8 cellular contexts compared by ENCODE assay signal in the genomic region with DNA sequence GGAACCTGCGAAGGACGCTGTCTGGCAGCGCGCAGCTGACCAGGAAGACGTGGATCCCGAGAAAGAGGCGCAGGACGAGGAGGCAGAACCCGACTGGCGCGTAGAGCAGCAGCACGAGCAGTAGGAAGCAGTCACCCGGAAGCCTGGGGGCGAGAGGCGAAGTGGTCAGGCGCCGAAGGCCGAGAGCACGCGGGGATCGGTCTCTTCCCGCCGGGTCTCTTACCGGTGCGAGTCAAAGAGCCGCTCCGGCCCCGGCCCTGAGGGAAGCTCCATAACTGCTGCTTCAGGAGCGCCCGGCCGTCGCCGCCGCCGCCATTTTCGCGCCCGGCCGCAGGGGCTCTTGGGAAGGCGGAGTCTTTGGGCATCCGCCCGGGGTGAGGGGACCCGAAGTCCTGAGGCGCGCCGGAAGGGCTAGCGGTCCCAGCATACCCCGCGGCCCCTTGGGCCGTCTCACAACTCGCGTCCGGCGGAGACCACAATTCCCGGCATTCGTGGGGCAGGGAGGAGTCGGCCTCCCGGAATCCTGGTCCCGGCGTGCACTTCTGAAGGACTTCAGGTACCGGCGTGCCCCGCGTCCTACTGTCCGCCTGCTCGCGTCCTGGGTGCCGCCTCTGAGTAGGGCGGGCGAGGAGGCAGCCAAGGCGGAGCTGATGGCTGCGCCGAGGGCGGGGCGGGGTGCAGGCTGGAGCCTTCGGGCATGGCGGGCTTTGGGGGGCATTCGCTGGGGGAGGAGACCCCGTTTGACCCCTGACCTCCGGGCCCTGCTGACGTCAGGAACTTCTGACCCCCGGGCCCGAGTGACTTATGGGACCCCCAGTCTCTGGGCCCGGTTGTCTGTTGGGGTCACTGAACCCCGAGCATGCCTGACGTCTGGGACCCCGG. TPM values are rescaled to one million over a fixed set of nuclear protein-coding genes. Genes with fewer than 3 reads are reported as not detected.
DNase-seq lines count a peak whose midpoint lies in the region; ATAC-seq and TF ChIP-seq lines count a peak whose summit lies in the region.

A gene with protein sequence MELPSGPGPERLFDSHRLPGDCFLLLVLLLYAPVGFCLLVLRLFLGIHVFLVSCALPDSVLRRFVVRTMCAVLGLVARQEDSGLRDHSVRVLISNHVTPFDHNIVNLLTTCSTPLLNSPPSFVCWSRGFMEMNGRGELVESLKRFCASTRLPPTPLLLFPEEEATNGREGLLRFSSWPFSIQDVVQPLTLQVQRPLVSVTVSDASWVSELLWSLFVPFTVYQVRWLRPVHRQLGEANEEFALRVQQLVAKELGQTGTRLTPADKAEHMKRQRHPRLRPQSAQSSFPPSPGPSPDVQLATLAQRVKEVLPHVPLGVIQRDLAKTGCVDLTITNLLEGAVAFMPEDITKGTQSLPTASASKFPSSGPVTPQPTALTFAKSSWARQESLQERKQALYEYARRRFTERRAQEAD (minus strand): TSS at position 350 of the 882 bp plus-strand sequence. CDS start 77 bp downstream, at position 273.
Gene HTRA2, plus strand, starts transcription at position 577 of the 882 bp plus-strand sequence. Its CDS starts 74 bp downstream, at position 651.

- H3K36me3 Mint-ChIP-seq in activated T-helper 2 cell treated with anti-CD3 and anti-CD28 coated beads, Interferon-gamma antibody, Interleukin-2, Interleukin-4, amounts not matched to agents 10 μg/mL and 5 μg/mL and 100 μg/mL, durations not matched to agents 14 hours and 24 hours and 36 hours (ENCODE audit: low read depth), result peaks cover 60% of the 10 kb centered on the region
- peaks cover 10% of the 10 kb centered on the region for H3K36me3 Mint-ChIP-seq in natural killer cell

- peak within 1 kb of the TSS; percentile 96 for H3K27ac Mint-ChIP-seq in activated T-helper 2 cell treated with anti-CD3 and anti-CD28 coated beads, Interferon-gamma antibody, Interleukin-2, Interleukin-4, amounts not matched to agents 10 μg/mL and 5 μg/mL and 100 μg/mL, durations not matched to agents 14 hours and 24 hours and 36 hours
- H3K27ac Mint-ChIP-seq in natural killer cell, result peak within 1 kb of the TSS; percentile 94 to 95

- TF ChIP-seq CTCF in RWPE2 (IDR thresholded peaks at IDR 0.05; ENCODE audit: poor library complexity, severe bottlenecking) (no peak), fibroblast of mammary gland (conservative IDR thresholded peaks at IDR 0.05; ENCODE audit: control insufficient read depth, insufficient read depth, low read depth, low read length) (no peak), natural killer cell (IDR thresholded peaks at IDR 0.05) (no peak)

- H3K27ac ChIP-seq in RWPE2 (ENCODE audit: poor library complexity, severe bottlenecking), result peak within 1 kb of the TSS; percentile 57

- no peaks in the 10 kb centered on the region for H3K9me3 ChIP-seq in RWPE2 (ENCODE audit: severe bottlenecking)

- intact Hi-C loops in activated T-helper 2 cell treated with anti-CD3 and anti-CD28 coated beads, Interferon-gamma antibody, Interleukin-2, Interleukin-4, amounts not matched to agents 10 μg/mL and 5 μg/mL and 100 μg/mL, durations not matched to agents 14 hours and 24 hours and 36 hours (cut with micrococcal nuclease), result loop anchor here (1.0 to 5.0 kb wide), 9 partner anchors 15 to 75 kb away; partner anchors contain the start of genes DOK1, INO80B, LBX2 and PCGF1
- intact Hi-C loops in natural killer cell (cut with micrococcal nuclease), result loop anchor here (1.0 to 2.0 kb wide), 4 partner anchors 13 to 75 kb away; partner anchors contain the start of genes INO80B, PCGF1 and WBP1

- H3K4me1 ChIP-seq in RWPE2 (ENCODE audit: insufficient read depth, poor library complexity, severe bottlenecking), result peaks cover 2% of the 10 kb centered on the region

- H3K4me3 ChIP-seq in RWPE2 (ENCODE audit: severe bottlenecking) (peak within 1 kb of the TSS; percentile 87), fibroblast of mammary gland (ENCODE audit: control insufficient read depth, low read depth, low read length) (peak within 1 kb of the TSS; percentile 98)

- no peaks in the 10 kb centered on the region for H3K9me3 Mint-ChIP-seq in activated T-helper 2 cell treated with anti-CD3 and anti-CD28 coated beads, Interferon-gamma antibody, Interleukin-2, Interleukin-4, amounts not matched to agents 10 μg/mL and 5 μg/mL and 100 μg/mL, durations not matched to agents 14 hours and 24 hours and 36 hours
- no peaks in the 10 kb centered on the region for H3K9me3 Mint-ChIP-seq in natural killer cell

- ATAC-seq in RWPE2 (ENCODE audit: low read depth) (peak; percentile 94), natural killer cell (peak; percentile 75 to 90 (median 77))

- peaks cover 42% of the 10 kb centered on the region for H3K36me3 ChIP-seq in RWPE2 (ENCODE audit: low read depth)

- H3K4me1 Mint-ChIP-seq in activated T-helper 2 cell treated with anti-CD3 and anti-CD28 coated beads, Interferon-gamma antibody, Interleukin-2, Interleukin-4, amounts not matched to agents 10 μg/mL and 5 μg/mL and 100 μg/mL, durations not matched to agents 14 hours and 24 hours and 36 hours (ENCODE audit: low read depth), result peaks cover 41% of the 10 kb centered on the region
- H3K4me1 Mint-ChIP-seq in natural killer cell, result peaks cover 32 to 44% of the 10 kb centered on the region in 2 donors

- H3K27me3 Mint-ChIP-seq in activated T-helper 2 cell treated with anti-CD3 and anti-CD28 coated beads, Interferon-gamma antibody, Interleukin-2, Interleukin-4, amounts not matched to agents 10 μg/mL and 5 μg/mL and 100 μg/mL, durations not matched to agents 14 hours and 24 hours and 36 hours (ENCODE audit: low read depth), result no peaks in the 10 kb centered on the region
- H3K27me3 Mint-ChIP-seq in natural killer cell (ENCODE audit: low read depth in 2 of 2), result no peaks in the 10 kb centered on the region

- peak within 1 kb of the TSS; percentile 99 for H3K4me3 Mint-ChIP-seq in activated T-helper 2 cell treated with anti-CD3 and anti-CD28 coated beads, Interferon-gamma antibody, Interleukin-2, Interleukin-4, amounts not matched to agents 10 μg/mL and 5 μg/mL and 100 μg/mL, durations not matched to agents 14 hours and 24 hours and 36 hours (ENCODE audit: low read depth)
- peak within 1 kb of the TSS; percentile 96 for H3K4me3 Mint-ChIP-seq in natural killer cell

- no peaks in the 10 kb centered on the region for H3K27me3 ChIP-seq in RWPE2 (ENCODE audit: insufficient read depth, poor library complexity, severe bottlenecking)

- DNase-seq in Daoy (ENCODE audit: low read depth), result peak; percentile 99
- DNase-seq in GOT3 (lab: John Stamatoyannopoulos, UW), result peak; percentile 93
- peak; percentile 99 for DNase-seq in LoVo (ENCODE audit: low spot score)
- peak; percentile 99 for DNase-seq in RWPE2 (ENCODE audit: low spot score)
- DNase-seq in activated T-helper 2 cell treated with anti-CD3 and anti-CD28 coated beads, Interferon-gamma antibody, Interleukin-2, Interleukin-4, amounts not matched to agents 10 μg/mL and 5 μg/mL and 100 μg/mL, durations not matched to agents 14 hours and 24 hours and 36 hours (ENCODE audit: low spot score), result peak; percentile 93
- peak; percentile 99 for DNase-seq in fibroblast of mammary gland (ENCODE audit: low read depth)
- peak; percentile 83 for DNase-seq in natural killer cell
- peak; percentile 94 for DNase-seq in stimulated activated naive CD4-positive, alpha-beta T cell treated with Interleukin-2 at 50 U/mL for 16 hours (lab: John Stamatoyannopoulos, UW)

RNA-seq across cellular contexts. Expression of the first gene that starts in this region (rescaled TPM):
- total RNA-seq in Daoy (2014; rRNA removed; shearing (Covaris generic)), result 135 TPM in 2 replicates
- total RNA-seq in activated T-helper 2 cell treated with anti-CD3 and anti-CD28 coated beads, Interferon-gamma antibody, Interleukin-2, Interleukin-4, amounts not matched to agents 10 μg/mL and 5 μg/mL and 100 μg/mL, durations not matched to agents 14 hours and 24 hours and 36 hours, result 155 TPM in 2 replicates
- 100 to 1,000 TPM; 234 to 242 (median 237) TPM for total RNA-seq in natural killer cell

RNA-seq across cellular contexts. Expression of gene HTRA2, which starts in this region (rescaled TPM):
- 41.2 and 44.8 TPM in 2 replicates for total RNA-seq in Daoy (2014; rRNA removed; shearing (Covaris generic))
- 61.5 and 64.1 TPM in 2 replicates for total RNA-seq in activated T-helper 2 cell treated with anti-CD3 and anti-CD28 coated beads, Interferon-gamma antibody, Interleukin-2, Interleukin-4, amounts not matched to agents 10 μg/mL and 5 μg/mL and 100 μg/mL, durations not matched to agents 14 hours and 24 hours and 36 hours
- 10 to 100 TPM; 32.1 to 47.6 (median 45.2) TPM for total RNA-seq in natural killer cell

Comparison
In these comparisons a context has a peak if more than half of its experiments do, and no peak if none do; other contexts are left out.
1. Peak in every context shown above with its lines: DNase-seq, ATAC-seq, H3K4me3 ChIP-seq and H3K27ac ChIP-seq.